8 cellular contexts compared by ENCODE assay signal in genomic region chr4:32334759-32335158, GRCh38.
"Had no signal": no experiment of that assay in that cellular context is flagged by ENCODE, and none has a peak within 500 bp of the region (broad histone marks: within the 10 kb centered on the region; RNA-seq: fewer than 3 reads in every experiment).

No MANE protein-coding gene starts in this region.

- H3K4me3 ChIP-seq: GM23248, HAP-1 had no signal

- DNase-seq: GM23248, GOT3, H7, HFFc6, IMR-90 had no signal

- H3K4me1 ChIP-seq: HAP-1 had no signal

- H3K9me3 ChIP-seq: HAP-1 had no signal

- H2AFZ ChIP-seq: GM23248 had no signal

- H3K36me3 ChIP-seq: HAP-1 had no signal

- ATAC-seq: HCT116 had no signal

- FAIRE-seq: HTR-8/SVneo had no signal

- H3K27ac ChIP-seq: GM23248 had no signal

- H3K9ac ChIP-seq: GM23248 had no signal
